In the genomic region with DNA sequence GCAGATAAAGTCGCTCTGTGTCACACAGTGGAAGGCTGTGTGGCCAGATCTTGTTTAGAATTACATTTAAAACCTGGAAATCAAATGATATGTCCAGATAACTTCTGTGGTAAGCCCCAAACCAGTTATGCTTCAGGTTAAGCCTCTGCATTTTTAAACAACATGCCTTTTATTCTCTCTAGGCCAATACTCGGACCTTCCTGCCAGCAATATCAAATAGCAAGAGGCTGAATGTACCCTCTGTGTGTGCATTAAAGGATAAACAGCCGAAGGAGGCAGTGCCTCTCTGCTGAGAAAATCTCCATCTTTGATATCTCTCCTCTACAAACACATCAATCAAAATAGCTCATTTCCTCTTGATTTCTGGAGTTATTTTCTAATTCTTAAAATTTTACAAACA, we compare ENCODE assay signal across 21 cellular contexts.
"Had no signal": no experiment of that assay in that cellular context is flagged by ENCODE, and none has a peak within 500 bp of the region (broad histone marks: within the 10 kb centered on the region; RNA-seq: fewer than 3 reads in every experiment).

No MANE protein-coding gene starts in this region.

- H3K4me1 ChIP-seq: prostate gland, spleen, tibial nerve, uterus had no signal

- H3K4me3 ChIP-seq: left ventricle myocardium inferior, lung, ovary, prostate gland, skin epidermis, spleen, tibial nerve, uterus had no signal

- H3K36me3 ChIP-seq: left ventricle myocardium inferior, ovary, prostate gland, spleen, tibial nerve, uterus had no signal

- H3K27ac ChIP-seq: left ventricle myocardium inferior, ovary, prostate gland, spleen, tibial nerve, uterus had no signal

- H3K27me3 ChIP-seq: ovary, tibial nerve, uterus had no signal

- H3K9me3 ChIP-seq: left ventricle myocardium inferior, ovary, prostate gland, spleen, tibial nerve, uterus had no signal

- DNase-seq: hypothalamus; immature natural killer cell; kidney; left ventricle myocardium inferior; mesendoderm; naive B cell; natural killer cell; nephron progenitor cell; ovary; posterior cingulate gyrus; retina; right cardiac atrium; spleen; stimulated activated CD4-positive, alpha-beta T cell treated with anti-CD3 and anti-CD28 coated beads, Interleukin-4, amount 100 ng/mL, for 24 hours; stimulated activated naive CD4-positive, alpha-beta T cell treated with Interleukin-2 at 50 U/mL for 16 hours; stimulated activated naive CD8-positive, alpha-beta T cell treated with anti-CD3 and anti-CD28 coated beads, Interleukin-15, amount 100 ng/mL, for 72 hours; uterus had no signal
